8 cellular contexts compared by ENCODE assay signal in genomic region chr11:8810331-8811301, GRCh38.
A peak's percentile ranks its signal among the peaks of the same experiment; 100 is the strongest.
DNase-seq lines count a peak whose midpoint lies in the region; ATAC-seq and TF ChIP-seq lines count a peak whose summit lies in the region.

No MANE protein-coding gene starts in this region.

- TF ChIP-seq CTCF in WI38 (IDR thresholded peaks at IDR 0.05; ENCODE audit: low read depth, low read length) (no peak), tibial artery (IDR thresholded peaks at IDR 0.05) (no peak)

- no peaks in the 10 kb centered on the region for H3K36me3 ChIP-seq in tibial artery

- ATAC-seq in GM18520 (IDR thresholded peaks at IDR 0.05; ENCODE audit: unreplicated experiment) (no peak), GM21717 (IDR thresholded peaks at IDR 0.05; ENCODE audit: unreplicated experiment) (no peak)

- intact Hi-C loops in tibial artery (cut with DNase I; ENCODE audit: low total_unique reads) = loop anchor here (5.0 kb wide), 1 partner anchor 128 kb away; the partner anchor contains the start of genes RPL27A and TRIM66

- H3K27me3 ChIP-seq in mononuclear cell (ENCODE audit: insufficient read depth, low read length) = no peaks in the 10 kb centered on the region
- no peaks in the 10 kb centered on the region for H3K27me3 ChIP-seq in tibial artery

- H3K4me1 ChIP-seq in mononuclear cell (ENCODE audit: insufficient read depth, low read length) (peaks cover 20% of the 10 kb centered on the region), tibial artery (peaks cover 0 to 69% (median 57%) of the 10 kb centered on the region in 4 donors)

- H3K4me3 ChIP-seq in WI38 (ENCODE audit: low read depth, low read length) (peak overlapping the region; percentile 70), mononuclear cell (ENCODE audit: low read length) (peak overlapping the region; percentile 10), tibial artery (peak overlapping the region; percentile 66 to 71)

- peak; percentile 67 for DNase-seq in DMS153 treated with DMSO at 0.1 percent for 48 hours (lab: John Stamatoyannopoulos, UW; ENCODE audit: unreplicated experiment)
- DNase-seq in M059J (ENCODE audit: low read depth) = peak; percentile 88
- peak; percentile 89 for DNase-seq in fibroblast of gingiva (ENCODE audit: low read depth)
- peak; percentile 80 to 91 for DNase-seq in tibial artery

- peak overlapping the region; percentile 87 to 91 for H3K27ac ChIP-seq in tibial artery

- H3K9me3 ChIP-seq in mononuclear cell (ENCODE audit: low read depth, low read length) (no peaks in the 10 kb centered on the region), tibial artery (no peaks in the 10 kb centered on the region)

Comparison
In these comparisons a context has a peak if more than half of its experiments do, and no peak if none do; other contexts are left out.
1. H3K4me3 ChIP-seq: peak in every context shown above with its lines; median percentile 70 in WI38; 68 in tibial artery; 10 in mononuclear cell.